Comparison of ENCODE assay signal across 25 cellular contexts in the genomic region with DNA sequence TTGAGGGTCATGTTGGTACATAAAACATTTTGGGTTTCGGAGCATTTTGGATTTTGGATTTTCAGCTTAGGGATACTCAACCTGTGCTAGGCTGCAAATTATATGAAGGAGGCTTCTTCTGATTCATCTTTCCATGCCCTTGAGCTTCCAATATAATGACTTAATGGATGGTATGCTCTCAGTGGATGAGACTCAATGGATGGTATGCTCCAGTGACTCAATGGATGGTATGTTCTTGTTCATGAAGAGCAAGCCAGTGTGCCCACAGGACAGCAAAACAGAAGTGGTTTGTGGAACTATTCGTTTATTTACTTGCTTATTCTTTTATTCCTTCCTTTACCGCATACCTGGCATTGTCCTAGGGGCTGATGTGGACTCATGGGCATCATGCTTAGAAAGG.
"Had no signal": no experiment of that assay in that cellular context is flagged by ENCODE, and none has a peak within 500 bp of the region (broad histone marks: within the 10 kb centered on the region; RNA-seq: fewer than 3 reads in every experiment).

No MANE protein-coding gene starts in this region.

- H3K9me3 ChIP-seq: psoas muscle, sigmoid colon, suprapubic skin, thyroid gland, vagina had no signal

- H3K4me1 ChIP-seq: foreskin keratinocyte, neural progenitor cell had no signal

- H3K9ac ChIP-seq: neural progenitor cell had no signal

- H3K27me3 ChIP-seq: foreskin keratinocyte, gastroesophageal sphincter, heart left ventricle, hepatocyte, left lung, neural progenitor cell, sigmoid colon, suprapubic skin, thyroid gland, vagina had no signal

- FAIRE-seq: endometrium, islet of Langerhans had no signal

- H3K27ac ChIP-seq: foreskin keratinocyte, gastroesophageal sphincter, heart left ventricle, hepatocyte, left lung, neural progenitor cell, psoas muscle, sigmoid colon, skin epidermis, suprapubic skin, thyroid gland, vagina had no signal

- H2AFZ ChIP-seq: hepatocyte, neural progenitor cell had no signal

- H3K36me3 ChIP-seq: gastroesophageal sphincter, heart left ventricle, left lung, neural progenitor cell, sigmoid colon, suprapubic skin, thyroid gland, vagina had no signal

- ATAC-seq: effector memory CD8-positive, alpha-beta T cell; foreskin keratinocyte; gastroesophageal sphincter; heart left ventricle; left cardiac atrium; left lung; naive thymus-derived CD4-positive, alpha-beta T cell; psoas muscle; right cardiac atrium; stimulated activated naive B cell treated with anti-CD40 and anti-IgM and Interleukin-4, amounts not matched to agents 10 μg/mL and 1 μg/mL and 100 μg/mL, for 72 hours; stimulated activated naive CD8-positive, alpha-beta T cell treated with anti-CD3 and anti-CD28 coated beads, Interleukin-15, amount 100 ng/mL, for 72 hours had no signal

- H3K4me2 ChIP-seq: hepatocyte, neural progenitor cell had no signal

- DNase-seq: cortex of kidney; effector memory CD8-positive, alpha-beta T cell; heart left ventricle; left cardiac atrium; left lung; mesendoderm; midbrain; naive thymus-derived CD4-positive, alpha-beta T cell; psoas muscle; right cardiac atrium; sigmoid colon; stimulated activated CD4-positive, alpha-beta T cell treated with anti-CD3 and anti-CD28 coated beads, Interleukin-15, amount 100 ng/mL, for 24 hours; stimulated activated CD4-positive, alpha-beta T cell treated with anti-CD3 and anti-CD28 coated beads, Interleukin-2, amount 100 ng/mL, for 48 hours; stimulated activated naive B cell treated with anti-CD40 and anti-IgM and Interleukin-4, amounts not matched to agents 10 μg/mL and 1 μg/mL and 100 μg/mL, for 72 hours; stimulated activated naive CD8-positive, alpha-beta T cell treated with anti-CD3 and anti-CD28 coated beads, Interleukin-15, amount 100 ng/mL, for 72 hours; thyroid gland had no signal

- H3K4me3 ChIP-seq: gastroesophageal sphincter, heart left ventricle, hepatocyte, left lung, neural progenitor cell, psoas muscle, sigmoid colon, skin epidermis, suprapubic skin, thyroid gland, vagina had no signal
